Comparison of ENCODE assay signal across 8 cellular contexts in the genomic region with DNA sequence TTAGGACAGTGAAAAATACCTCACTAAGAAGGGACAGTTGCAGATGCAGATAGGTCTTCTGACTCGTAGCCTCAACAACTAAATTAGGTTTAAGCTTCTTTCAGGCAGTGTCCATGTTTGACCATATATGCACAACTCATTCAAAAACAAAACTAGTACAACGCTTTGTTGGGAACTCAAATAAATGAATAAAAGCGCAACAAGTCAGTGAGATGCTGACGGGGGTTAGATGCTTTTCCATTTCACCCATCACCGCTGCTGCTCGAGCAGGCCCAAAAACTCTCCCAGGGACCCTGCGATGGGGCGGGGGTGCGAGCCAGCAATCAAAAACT. TPM values are rescaled to one million over a fixed set of nuclear protein-coding genes. Genes with fewer than 3 reads are reported as not detected.
DNase-seq lines count a peak whose midpoint lies in the region; ATAC-seq and TF ChIP-seq lines count a peak whose summit lies in the region.

No MANE protein-coding gene starts in this region.

- H3K79me2 ChIP-seq in GM23248 (ENCODE audit: insufficient read depth) = peaks cover 67% of the 10 kb centered on the region

- ATAC-seq in GM18861 (IDR thresholded peaks at IDR 0.05; ENCODE audit: unreplicated experiment) (no peak), GM21390 (IDR thresholded peaks at IDR 0.05; ENCODE audit: unreplicated experiment) (no peak)

- TF ChIP-seq CTCF in VCaP (conservative IDR thresholded peaks at IDR 0.05) (no peak), foreskin fibroblast (IDR thresholded peaks at IDR 0.05; ENCODE audit: low read depth, low read length) (no peak), GM13977 (IDR thresholded peaks at IDR 0.05; ENCODE audit: extremely low read depth, insufficient read depth, missing control alignments) (no peak)

- H3K27ac ChIP-seq in GM23248 (peak overlapping the region; percentile 82), VCaP (peak overlapping the region; percentile 86), skeletal muscle tissue (ENCODE audit: low read depth, low read length) (peak overlapping the region; percentile 83)

- H4K20me1 ChIP-seq in GM23248 (ENCODE audit: insufficient read depth) = no peaks in the 10 kb centered on the region

- H2AFZ ChIP-seq in GM23248 = peak overlapping the region; percentile 89

- in situ Hi-C loops in GM23248 (cut with MboI) (no loop called here), GM13977 (cut with MboI; ENCODE audit: low pct_unique_long_range_greater_than_20kb, low sequenced_read_pairs, unreplicated experiment) (no loop called here)

- peaks cover 6% of the 10 kb centered on the region; the same call in 1 of the 2 replicates for H3F3A ChIP-seq in GM23248 (ENCODE audit: insufficient read depth)

- 0 out of 2 replicates have a peak, but pooled peaks cover 4% of the 10 kb centered on the region for H3K4me1 ChIP-seq in GM23248 (ENCODE audit: insufficient read depth)
- H3K4me1 ChIP-seq in skeletal muscle tissue (ENCODE audit: control insufficient read depth in 3 of 3, insufficient read depth in 3 of 3, low read length in 3 of 3) = peaks cover 0 to 15% (median 8%) of the 10 kb centered on the region in 3 donors

- peak overlapping the region; percentile 97 for H3K4me2 ChIP-seq in GM23248 (ENCODE audit: unreplicated experiment)

- H3K9me2 ChIP-seq in GM23248 (ENCODE audit: insufficient read depth) = no peaks in the 10 kb centered on the region

- H3K4me3 ChIP-seq in GM23248 (peak overlapping the region; percentile 89), foreskin fibroblast (ENCODE audit: low read depth in 1 of 2, low read length in 2 of 2) (peak overlapping the region; percentile 64 to 79), skeletal muscle tissue (ENCODE audit: low read length in 3 of 3) (peak overlapping the region; percentile 85 to 89 (median 85))

- H3K9me3 ChIP-seq in GM23248 (ENCODE audit: low read depth) (no peaks in the 10 kb centered on the region), skeletal muscle tissue (ENCODE audit: control insufficient read depth in 3 of 3, low read length in 3 of 3) (no peaks in the 10 kb centered on the region)

- H3K36me3 ChIP-seq in GM23248 (ENCODE audit: low read depth) (peaks cover 9% of the 10 kb centered on the region; the same call in 1 of the 2 replicates), skeletal muscle tissue (ENCODE audit: control insufficient read depth in 3 of 3, insufficient read depth in 3 of 3, low read length in 3 of 3) (peaks cover 3 to 8% (median 8%) of the 10 kb centered on the region in 3 donors)

- H3K9ac ChIP-seq in GM23248 = peak overlapping the region; percentile 91
- peak overlapping the region; percentile 66 to 87 (median 85) for H3K9ac ChIP-seq in skeletal muscle tissue (ENCODE audit: low read depth in 1 of 3, low read length in 3 of 3)

- DNase-seq in GM23248 (no peak), foreskin fibroblast (no peak), GM13977 (ENCODE audit: low spot score) (no peak), NCI-H2171 (lab: John Stamatoyannopoulos, UW) (no peak)

- H3K27me3 ChIP-seq in GM23248 (replicated peaks; ENCODE audit: insufficient read depth) = no peaks in the 10 kb centered on the region
- no peaks in the 10 kb centered on the region for H3K27me3 ChIP-seq in skeletal muscle tissue (ENCODE audit: control insufficient read depth in 3 of 3, insufficient read depth in 3 of 3, low read length in 3 of 3)

- 0 to 1% methylated on average over 9 of the region's 9 CpGs for WGBS in GM23248 (ENCODE audit: low coverage in 1 of 2, low lambda C conversion rate in 2 of 2, missing lambda C conversion rate in 2 of 2), 2 experiments

RNA-seq across cellular contexts. Expression of a gene that starts 0.6 kb away (rescaled TPM):
- 16.2 and 18.6 TPM in 2 replicates for total RNA-seq in GM23248 (2014; rRNA removed; shearing (Covaris generic))
- polyA plus RNA-seq in GM23248 (2016; fragmentation: Nextera tagmentation; extraction: Ambion mirVana) = 27.7 and 27.8 TPM in 2 replicates
- 5.2 TPM for total RNA-seq in skeletal muscle tissue

RNA-seq across cellular contexts. Expression of a gene that starts 20.1 kb away (rescaled TPM):
- 0.22 TPM in 1 of 2 replicates, not detected in the other for total RNA-seq in GM23248 (2014; rRNA removed; shearing (Covaris generic))
- 0.10 TPM in 1 of 2 replicates, not detected in the other for polyA plus RNA-seq in GM23248 (2016; fragmentation: Nextera tagmentation; extraction: Ambion mirVana)
- total RNA-seq in skeletal muscle tissue = 1.0 TPM

RNA-seq across cellular contexts. Expression of a gene that starts 53.5 kb away (rescaled TPM):
- 1.3 and 3.7 TPM in 2 replicates for total RNA-seq in GM23248 (2014; rRNA removed; shearing (Covaris generic))
- polyA plus RNA-seq in GM23248 (2016; fragmentation: Nextera tagmentation; extraction: Ambion mirVana) = 1.1 and 1.4 TPM in 2 replicates
- 8.4 TPM for total RNA-seq in skeletal muscle tissue
